21 cellular contexts compared by ENCODE assay signal in the genomic region with DNA sequence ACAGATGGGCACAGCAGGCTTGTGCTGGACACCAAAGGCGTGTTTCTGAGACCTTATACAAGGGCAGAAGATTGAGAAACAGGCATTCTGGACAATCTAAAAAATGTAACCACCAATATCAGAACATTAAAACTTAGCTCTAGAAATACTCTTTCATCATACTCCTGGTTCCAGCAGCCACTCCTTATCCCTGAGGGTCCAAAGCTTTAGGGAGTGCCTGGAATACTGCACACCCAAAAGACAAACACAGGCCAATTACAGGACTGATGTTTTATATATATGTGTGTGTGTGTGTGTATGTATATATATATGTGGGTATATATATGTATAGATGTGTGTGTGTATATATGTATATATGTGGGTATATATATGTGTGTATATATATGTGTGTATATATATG.
"Had no signal": no experiment of that assay in that cellular context is flagged by ENCODE, and none has a peak within 500 bp of the region (broad histone marks: within the 10 kb centered on the region; RNA-seq: fewer than 3 reads in every experiment).

No MANE protein-coding gene starts in this region.

- H3K27me3 ChIP-seq: brain microvascular endothelial cell, MG63 had no signal

- H3K27me3 Mint-ChIP-seq: T-helper 17 cell had no signal

- ATAC-seq: activated T-cell treated with anti-CD3 and anti-CD28 coated beads, Interleukin-2, amount 50 U/mL, for 4 hours; T-helper 17 cell; WTC11 had no signal

- H3K36me3 ChIP-seq: brain microvascular endothelial cell, MG63 had no signal

- H3K36me3 Mint-ChIP-seq: activated naive CD8-positive, alpha-beta T cell; WTC11 had no signal

- H3K27ac ChIP-seq: brain microvascular endothelial cell, KMS-11 had no signal

- H3K4me3 ChIP-seq: MG63 had no signal

- H3K27ac Mint-ChIP-seq: activated naive CD4-positive, alpha-beta T cell treated with anti-CD3 and anti-CD28 coated beads for 36 hours; activated naive CD8-positive, alpha-beta T cell; T-helper 17 cell; WTC11 had no signal

- H3K4me2 ChIP-seq: KMS-11 had no signal

- H3K9ac ChIP-seq: KMS-11 had no signal

- H3K9me3 ChIP-seq: MG63 had no signal

- H3K9me3 Mint-ChIP-seq: activated naive CD4-positive, alpha-beta T cell treated with anti-CD3 and anti-CD28 coated beads for 36 hours; activated T-cell treated with anti-CD3 and anti-CD28 coated beads, Interleukin-2, amount 50 U/mL, for 4 hours; WTC11 had no signal

- DNase-seq: activated CD4-positive, alpha-beta T cell treated with anti-CD3 and anti-CD28 coated beads for 48 hours; activated CD4-positive, alpha-beta T cell treated with anti-CD3 and anti-CD28 coated beads, Interleukin-2, amount 50 U/mL, for 48 hours; activated CD4-positive, CD25-positive, alpha-beta regulatory T cell treated with anti-CD3 and anti-CD28 coated beads, Interleukin-2, amount 50 U/mL, for 72 hours; activated CD8-positive, alpha-beta memory T cell treated with anti-CD3 and anti-CD28 coated beads for 24 hours; activated effector memory CD4-positive, alpha-beta T cell treated with anti-CD3 and anti-CD28 coated beads, Interleukin-2, amount 50 U/mL, for 16 hours; activated naive CD4-positive, alpha-beta T cell treated with anti-CD3 and anti-CD28 coated beads for 36 hours; activated T-cell treated with anti-CD3 and anti-CD28 coated beads, Interleukin-2, amount 50 U/mL, for 4 hours; brain microvascular endothelial cell; MG63; MV-4-11; NCI-H1092 treated with DMSO at 0.1 percent for 48 hours; NCI-H1417 treated with DMSO at 0.1 percent for 48 hours; NCI-H1694 treated with DMSO at 0.1 percent for 48 hours; NCI-H2081; NCI-H524; SHP77 treated with DMSO at 0.1 percent for 48 hours; T-helper 17 cell; T-helper 9 cell had no signal

- H3K4me3 Mint-ChIP-seq: activated naive CD4-positive, alpha-beta T cell treated with anti-CD3 and anti-CD28 coated beads for 36 hours; activated naive CD8-positive, alpha-beta T cell; activated T-cell treated with anti-CD3 and anti-CD28 coated beads, Interleukin-2, amount 50 U/mL, for 4 hours; T-helper 17 cell; WTC11 had no signal
